In the genomic region with DNA sequence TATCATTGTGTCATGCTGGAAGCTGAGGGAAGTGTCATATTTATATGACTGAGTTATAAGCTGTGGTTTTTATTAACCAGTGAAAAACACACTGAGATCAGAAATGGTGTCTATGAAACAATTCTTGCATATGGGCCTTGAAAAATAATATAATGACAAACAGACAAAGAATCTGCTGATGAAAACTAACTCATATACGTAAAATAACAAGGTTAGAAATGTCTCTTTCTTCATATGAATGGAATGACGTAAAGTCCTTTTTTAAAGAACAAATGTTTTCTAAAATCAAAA, we compare ENCODE assay signal across 14 cellular contexts. TPM values are rescaled to one million over a fixed set of nuclear protein-coding genes. Genes with fewer than 3 reads are reported as not detected.
DNase-seq lines count a peak whose midpoint lies in the region; ATAC-seq and TF ChIP-seq lines count a peak whose summit lies in the region.
"Had no signal": no experiment of that assay in that cellular context is flagged by ENCODE, and none has a peak within 500 bp of the region (broad histone marks: within the 10 kb centered on the region; RNA-seq: fewer than 3 reads in every experiment).

No MANE protein-coding gene starts in this region.

- in situ Hi-C loops in transverse colon (cut with MboI; ENCODE audit: low pct_ligation_motif_present in 1 of 4, low pct_unique_long_range_greater_than_20kb in 1 of 4, low sequenced_read_pairs in 3 of 4), result no loop called here

- no peak for TF ChIP-seq EP300 in transverse colon (IDR thresholded peaks at IDR 0.05; ENCODE audit: low read depth)

- H3K4me3 Mint-ChIP-seq in activated T-cell treated with anti-CD3 and anti-CD28 coated beads, Interleukin-2, amount 50 U/mL, for 4 hours, result no peak overlapping the region
- H3K4me3 Mint-ChIP-seq in activated T-cell treated with anti-CD3 and anti-CD28 coated beads, Interleukin-2, amount 50 U/mL, for 72 hours, result peak overlapping the region in 1 of 2 donors; percentile 11
- H3K4me3 Mint-ChIP-seq: H9 had no signal

- peak overlapping the region in 2 of 11 experiments; percentile 35 to 43; a peak in 4 of 22 replicates for H3K27ac ChIP-seq in BLaER1 treated with 17β-estradiol and CSF1 and Interleukin-3, amounts not matched to agents 10 nM and 100 nM
- no peak overlapping the region for H3K27ac ChIP-seq in transverse colon

- TF ChIP-seq POLR2A in transverse colon (IDR thresholded peaks at IDR 0.05), result no peak

- peaks cover 0 to 52% (median 42%) of the 10 kb centered on the region in 10 experiments; a peak in 17 of 20 replicates for H3K4me1 ChIP-seq in BLaER1 treated with 17β-estradiol and CSF1 and Interleukin-3, amounts not matched to agents 10 nM and 100 nM
- H3K4me1 ChIP-seq in transverse colon, result no peaks in the 10 kb centered on the region

- H3K27me3 Mint-ChIP-seq in activated T-cell treated with anti-CD3 and anti-CD28 coated beads, Interleukin-2, amount 50 U/mL, for 4 hours (ENCODE audit: low read depth), result peaks cover 13% of the 10 kb centered on the region
- H3K27me3 Mint-ChIP-seq in activated T-cell treated with anti-CD3 and anti-CD28 coated beads, Interleukin-2, amount 50 U/mL, for 72 hours (ENCODE audit: low read depth), result peaks cover 12% of the 10 kb centered on the region

- TF ChIP-seq CTCF in fibroblast of the aortic adventitia (IDR thresholded peaks at IDR 0.05; ENCODE audit: insufficient read depth, low read length) (no peak), transverse colon (IDR thresholded peaks at IDR 0.05) (no peak)

- H3K4me1 Mint-ChIP-seq in activated T-cell treated with anti-CD3 and anti-CD28 coated beads, Interleukin-2, amount 50 U/mL, for 4 hours (ENCODE audit: low read depth), result peaks cover 2% of the 10 kb centered on the region
- H3K4me1 Mint-ChIP-seq in activated T-cell treated with anti-CD3 and anti-CD28 coated beads, Interleukin-2, amount 50 U/mL, for 72 hours (ENCODE audit: low read depth), result peaks cover 11% of the 10 kb centered on the region

- no peak for DNase-seq in activated T-cell treated with anti-CD3 and anti-CD28 coated beads, Interleukin-2, amount 50 U/mL, for 4 hours
- no peak for DNase-seq in activated T-cell treated with anti-CD3 and anti-CD28 coated beads, Interleukin-2, amount 50 U/mL, for 72 hours
- DNase-seq in LHCN-M2 (ENCODE audit: low read depth) (peak; percentile 34), fibroblast of the aortic adventitia (ENCODE audit: low read depth) (peak; percentile 4), islet precursor cell (no peak), transverse colon (no peak), amniotic stem cell (lab: John Stamatoyannopoulos, UW) (no peak)
- DNase-seq: BE2C, DMS53, GOT3, H9, IMR-90 had no signal

- H3K36me3 ChIP-seq in BLaER1 treated with 17β-estradiol and CSF1 and Interleukin-3, amounts not matched to agents 10 nM and 100 nM, result no peaks in the 10 kb centered on the region
- no peaks in the 10 kb centered on the region for H3K36me3 ChIP-seq in transverse colon
- H3K36me3 ChIP-seq: BE2C had no signal

- H3K9ac ChIP-seq in BLaER1 treated with 17β-estradiol and CSF1 and Interleukin-3, amounts not matched to agents 10 nM and 100 nM, result peak overlapping the region in 1 of 11 experiments; percentile 20; a peak in 1 of 22 replicates

- H3K9me3 Mint-ChIP-seq in activated T-cell treated with anti-CD3 and anti-CD28 coated beads, Interleukin-2, amount 50 U/mL, for 4 hours, result no peaks in the 10 kb centered on the region
- H3K9me3 Mint-ChIP-seq in activated T-cell treated with anti-CD3 and anti-CD28 coated beads, Interleukin-2, amount 50 U/mL, for 72 hours, result no peaks in the 10 kb centered on the region

- no peaks in the 10 kb centered on the region for H3K27me3 ChIP-seq in BLaER1 treated with 17β-estradiol and CSF1 and Interleukin-3, amounts not matched to agents 10 nM and 100 nM
- peaks cover 6% of the 10 kb centered on the region for H3K27me3 ChIP-seq in transverse colon
- H3K27me3 ChIP-seq: BE2C had no signal

- H3K9me3 ChIP-seq in BLaER1 treated with 17β-estradiol and CSF1 and Interleukin-3, amounts not matched to agents 10 nM and 100 nM (replicated peaks in 1 of 11), result no peaks in the 10 kb centered on the region
- no peaks in the 10 kb centered on the region for H3K9me3 ChIP-seq in transverse colon
- H3K9me3 ChIP-seq: BE2C had no signal

- no peak overlapping the region for H3K4me3 ChIP-seq in BLaER1 treated with 17β-estradiol and CSF1 and Interleukin-3, amounts not matched to agents 10 nM and 100 nM
- no peak overlapping the region for H3K4me3 ChIP-seq in fibroblast of the aortic adventitia (ENCODE audit: low read depth, low read length)
- H3K4me3 ChIP-seq in transverse colon, result no peak overlapping the region
- H3K4me3 ChIP-seq: GM12878 had no signal

- peak overlapping the region in 10 of 11 experiments; percentile 1 to 70 (median 52); a peak in 17 of 22 replicates for H3K4me2 ChIP-seq in BLaER1 treated with 17β-estradiol and CSF1 and Interleukin-3, amounts not matched to agents 10 nM and 100 nM

- H3K27ac Mint-ChIP-seq in activated T-cell treated with anti-CD3 and anti-CD28 coated beads, Interleukin-2, amount 50 U/mL, for 72 hours, result no peak overlapping the region

- ATAC-seq in activated T-cell treated with anti-CD3 and anti-CD28 coated beads, Interleukin-2, amount 50 U/mL, for 4 hours, result peak; percentile 36 to 50
- no peak for ATAC-seq in activated T-cell treated with anti-CD3 and anti-CD28 coated beads, Interleukin-2, amount 50 U/mL, for 72 hours (replicated peaks in 1 of 2)
- ATAC-seq: GM12878 had no signal

- 77 to 82% methylated on average over 2 of the region's 2 CpGs for WGBS in transverse colon (ENCODE audit: low coverage in 1 of 2), 2 donors

- intact Hi-C loops in transverse colon (cut with DNase I; ENCODE audit: low total_unique reads), result no loop called here

- H3K36me3 Mint-ChIP-seq in activated T-cell treated with anti-CD3 and anti-CD28 coated beads, Interleukin-2, amount 50 U/mL, for 4 hours (ENCODE audit: insufficient read depth), result no peaks in the 10 kb centered on the region
- no peaks in the 10 kb centered on the region for H3K36me3 Mint-ChIP-seq in activated T-cell treated with anti-CD3 and anti-CD28 coated beads, Interleukin-2, amount 50 U/mL, for 72 hours (ENCODE audit: insufficient read depth in 2 of 2)

- no peaks in the 10 kb centered on the region; a peak in 1 of 22 replicates for H4K20me1 ChIP-seq in BLaER1 treated with 17β-estradiol and CSF1 and Interleukin-3, amounts not matched to agents 10 nM and 100 nM

RNA-seq across cellular contexts. Expression of gene PHF21B, which starts 48.8 kb away (rescaled TPM):
- total RNA-seq in activated T-cell treated with anti-CD3 and anti-CD28 coated beads, Interleukin-2, amount 50 U/mL, for 4 hours, result under 1 TPM in 1 of 3 donors, not detected in 2; 0.26 TPM
- under 1 TPM; 0.72 to 0.83 TPM for total RNA-seq in activated T-cell treated with anti-CD3 and anti-CD28 coated beads, Interleukin-2, amount 50 U/mL, for 72 hours
- total RNA-seq in LHCN-M2 (2014; rRNA removed), result 0.98 and 1.4 TPM in 2 replicates
- 0.05 TPM for polyA plus RNA-seq in LHCN-M2 (2012)
- total RNA-seq in fibroblast of the aortic adventitia (ENCODE audit: low replicate concordance), result not detected in 2 replicates
- not detected for total RNA-seq in transverse colon
- total RNA-seq: GM12878, IMR-90 had no signal

Comparison
In these comparisons a context has a peak if more than half of its experiments do, and no peak if none do; other contexts are left out.
1. ATAC-seq: peak in activated T-cell treated with anti-CD3 and anti-CD28 coated beads, Interleukin-2, amount 50 U/mL, for 4 hours (2 of 2); none in activated T-cell treated with anti-CD3 and anti-CD28 coated beads, Interleukin-2, amount 50 U/mL, for 72 hours (0 of 2).
2. DNase-seq: peak in LHCN-M2 (single experiment) and fibroblast of the aortic adventitia (single experiment); none in activated T-cell treated with anti-CD3 and anti-CD28 coated beads, Interleukin-2, amount 50 U/mL, for 4 hours (single experiment), activated T-cell treated with anti-CD3 and anti-CD28 coated beads, Interleukin-2, amount 50 U/mL, for 72 hours (0 of 2), islet precursor cell (single experiment), transverse colon (single experiment) and amniotic stem cell (single experiment).